18 cellular contexts compared by ENCODE assay signal in the genomic region with DNA sequence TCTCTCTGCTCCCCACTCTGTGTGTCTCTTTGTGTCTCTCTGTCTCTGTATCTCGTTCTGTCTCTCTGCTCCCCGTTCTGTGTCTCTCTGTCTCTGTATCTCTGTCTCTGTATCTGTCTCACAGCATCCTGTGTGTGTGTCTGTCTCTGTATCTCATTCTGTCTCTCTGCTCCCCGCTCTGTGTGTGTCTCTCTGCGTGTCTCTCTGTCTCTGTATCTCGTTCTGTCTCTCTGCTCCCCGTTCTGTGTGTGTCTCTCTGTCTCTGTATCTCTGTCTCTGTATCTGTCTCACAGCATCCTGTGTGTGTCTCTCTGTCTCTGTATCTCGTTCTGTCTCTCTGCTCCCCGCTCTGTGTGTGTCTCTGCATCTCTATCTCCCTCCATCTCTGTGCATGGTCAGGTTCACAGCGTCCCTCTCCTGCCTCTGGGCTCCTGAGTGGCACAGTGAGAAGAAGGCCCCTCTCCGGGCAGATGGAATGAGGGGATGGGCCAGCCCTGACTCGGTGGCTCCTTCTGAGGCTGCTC. TPM values are rescaled to one million over a fixed set of nuclear protein-coding genes. Genes with fewer than 3 reads are reported as not detected.
A peak's percentile ranks its signal among the peaks of the same experiment; 100 is the strongest.
DNase-seq lines count a peak whose midpoint lies in the region; ATAC-seq, FAIRE-seq and TF ChIP-seq lines count a peak whose summit lies in the region.
"Had no signal": no experiment of that assay in that cellular context is flagged by ENCODE, and none has a peak within 500 bp of the region (broad histone marks: within the 10 kb centered on the region; RNA-seq: fewer than 3 reads in every experiment).

No MANE protein-coding gene starts in this region.

- TF ChIP-seq POLR2A in IMR-90 (IDR thresholded peaks at IDR 0.05; ENCODE audit: low read depth, low read length) (no peak), K562 (conservative IDR thresholded peaks at IDR 0.05) (no peak)

- DNase-seq in IMR-90 = no peak
- no peak for DNase-seq in K562 (ENCODE audit: extremely low read depth in 1 of 4, low spot score in 3 of 4)
- DNase-seq in OCI-LY7 (ENCODE audit: low spot score) = no peak
- no peak for DNase-seq in activated CD8-positive, alpha-beta T cell treated with anti-CD3 and anti-CD28 coated beads, Interleukin-2, amount 10 ng/mL, durations not matched to agents 7 days and 5 days
- DNase-seq in HUDEP-2 (lab: John Stamatoyannopoulos, UW; ENCODE audit: unreplicated experiment in 76 of 76) = no peak
- DNase-seq: activated CD4-positive, CD25-positive, alpha-beta regulatory T cell; activated CD8-positive, alpha-beta memory T cell treated with anti-CD3 and anti-CD28 coated beads, Interleukin-2, amount 50 U/mL, for 48 hours; activated naive CD8-positive, alpha-beta T cell treated with anti-CD3 and anti-CD28 coated beads, Interleukin-2, amount 50 U/mL, for 24 hours; MV-4-11; upper lobe of right lung had no signal

- no peaks in the 10 kb centered on the region for H4K20me1 ChIP-seq in IMR-90 (ENCODE audit: insufficient read depth, low read length)
- H4K20me1 ChIP-seq in K562 (replicated peaks; ENCODE audit: control insufficient read depth, insufficient read depth, low read length) = peaks cover 28% of the 10 kb centered on the region
- no peaks in the 10 kb centered on the region for H4K20me1 ChIP-seq in OCI-LY7 (ENCODE audit: insufficient read depth, low read length)

- peak overlapping the region; percentile 96 for H2AK9ac ChIP-seq in IMR-90 (replicated peaks; ENCODE audit: low read depth, low read length, poor library complexity)

- H3K4ac ChIP-seq in IMR-90 (ENCODE audit: low read depth, low read length) = peak overlapping the region; percentile 56

- peak overlapping the region; percentile 13; the same call in 1 of the 2 replicates for H3K4me2 ChIP-seq in IMR-90 (ENCODE audit: low read depth, low read length)
- H3K4me2 ChIP-seq in K562 (ENCODE audit: insufficient read depth, low read length) = no peak overlapping the region
- no peak overlapping the region for H3K4me2 ChIP-seq in OCI-LY7 (ENCODE audit: low read length)

- H3K27ac ChIP-seq in IMR-90 (ENCODE audit: insufficient read depth, low read length) = peak overlapping the region; percentile 75
- H3K27ac ChIP-seq in K562 (ENCODE audit: extremely low read depth, low read depth, low read length) = no peak overlapping the region
- peak overlapping the region; percentile 57 for H3K27ac ChIP-seq in muscle layer of colon (ENCODE audit: low read depth, low read length)
- H3K27ac ChIP-seq in stomach smooth muscle (ENCODE audit: low read length) = peak overlapping the region; percentile 81
- H3K27ac ChIP-seq in OCI-LY7 (ENCODE audit: low read depth, low read length, poor library complexity, severe bottlenecking) = no peak overlapping the region
- H3K27ac ChIP-seq: neutrophil, upper lobe of right lung had no signal

- H3K23ac ChIP-seq in IMR-90 (ENCODE audit: low read depth, low read length) = peak overlapping the region; percentile 62; the same call in 1 of the 2 replicates

- WGBS in IMR-90 (ENCODE audit: extremely low coverage in 2 of 2, insufficient read length in 1 of 2), 2 experiments = 0% methylated on average over 1 of the region's 11 CpGs; no CpG with 5 or more reads in 1 of the 2 experiments
- 25% methylated on average over 10 of the region's 11 CpGs for WGBS in K562 (ENCODE audit: insufficient coverage, low coverage, missing lambda C conversion rate)

- CTCF ChIA-PET in IMR-90 (lab: Yijun Ruan, JAX) (no interaction called here), K562 (lab: Yijun Ruan, JAX; ENCODE audit: low intra/inter-chr PET ratio) (no interaction called here), OCI-LY7 (lab: Charles Lee; ENCODE audit: unreplicated experiment) (no interaction called here)
- CTCF ChIA-PET in activated CD8-positive, alpha-beta T cell treated with anti-CD3 and anti-CD28 coated beads, Interleukin-2, amount 10 ng/mL, durations not matched to agents 7 days and 5 days (lab: Charles Lee) = no interaction called here

- H3K14ac ChIP-seq in IMR-90 (replicated peaks; ENCODE audit: low read depth, low read length) = peak overlapping the region; percentile 94

- dilution Hi-C loops in IMR-90 (cut with HindIII; ENCODE audit: low sequenced_read_pairs, unreplicated experiment) = no loop called here

- no peaks in the 10 kb centered on the region for H3K36me3 ChIP-seq in IMR-90 (ENCODE audit: control insufficient read depth, insufficient read depth, low read length)
- H3K36me3 ChIP-seq in K562 (ENCODE audit: control insufficient read depth, insufficient read depth, low read length) = no peaks in the 10 kb centered on the region
- no peaks in the 10 kb centered on the region for H3K36me3 ChIP-seq in muscle layer of colon (ENCODE audit: insufficient read depth, low read length)
- no peaks in the 10 kb centered on the region for H3K36me3 ChIP-seq in stomach smooth muscle (ENCODE audit: control insufficient read depth in 2 of 2, insufficient read depth in 2 of 2, low read length in 2 of 2)
- no peaks in the 10 kb centered on the region for H3K36me3 ChIP-seq in OCI-LY7 (ENCODE audit: insufficient read depth, low read length)
- H3K36me3 ChIP-seq: neutrophil, upper lobe of right lung had no signal

- H3K9ac ChIP-seq in IMR-90 (ENCODE audit: low read depth, low read length) = peak overlapping the region; percentile 65
- peak overlapping the region in 1 of 2 experiments; percentile 64; a peak in 1 of 4 replicates for H3K9ac ChIP-seq in K562 (ENCODE audit: insufficient read depth in 1 of 2, low read depth in 2 of 2, low read length in 2 of 2)
- peak overlapping the region; percentile 23 for H3K9ac ChIP-seq in muscle layer of colon (ENCODE audit: low read length)
- H3K9ac ChIP-seq in stomach smooth muscle (ENCODE audit: low read length in 2 of 2) = peak overlapping the region; percentile 69 to 84

- H2BK20ac ChIP-seq in IMR-90 (ENCODE audit: low read depth, low read length) = peak overlapping the region; percentile 79; the same call in 1 of the 2 replicates

- H3K9me3 Mint-ChIP-seq in activated CD8-positive, alpha-beta T cell treated with anti-CD3 and anti-CD28 coated beads, Interleukin-2, amount 10 ng/mL, durations not matched to agents 7 days and 5 days (ENCODE audit: insufficient read depth) = no peaks in the 10 kb centered on the region
- H3K9me3 Mint-ChIP-seq: activated naive CD8-positive, alpha-beta T cell treated with anti-CD3 and anti-CD28 coated beads, Interleukin-2, amount 50 U/mL, for 24 hours; CD8-positive, alpha-beta T cell had no signal

- H3K9me3 ChIP-seq in IMR-90 (ENCODE audit: control insufficient read depth, insufficient read depth, low read length) (no peaks in the 10 kb centered on the region), K562 (replicated peaks; ENCODE audit: control insufficient read depth, insufficient read depth, low read depth, low read length) (no peaks in the 10 kb centered on the region), muscle layer of colon (ENCODE audit: low read length) (no peaks in the 10 kb centered on the region), stomach smooth muscle (ENCODE audit: control insufficient read depth in 2 of 2, low read length in 2 of 2) (no peaks in the 10 kb centered on the region), OCI-LY7 (ENCODE audit: low read length) (no peaks in the 10 kb centered on the region)
- H3K9me3 ChIP-seq: neutrophil, upper lobe of right lung had no signal

- H3K4me1 Mint-ChIP-seq in activated CD8-positive, alpha-beta T cell treated with anti-CD3 and anti-CD28 coated beads, Interleukin-2, amount 10 ng/mL, durations not matched to agents 7 days and 5 days (ENCODE audit: low read depth) = no peaks in the 10 kb centered on the region
- H3K4me1 Mint-ChIP-seq: activated naive CD8-positive, alpha-beta T cell treated with anti-CD3 and anti-CD28 coated beads, Interleukin-2, amount 50 U/mL, for 24 hours had no signal

- TF ChIP-seq CTCF in IMR-90 (conservative IDR thresholded peaks at IDR 0.05; ENCODE audit: low read depth, low read length) = no peak
- TF ChIP-seq CTCF in K562 (IDR thresholded peaks at IDR 0.05 in 2 of 3, conservative IDR thresholded peaks at IDR 0.05 in 1 of 3; ENCODE audit: insufficient read depth in 2 of 3, low read depth in 1 of 3, low read length in 3 of 3) = no peak
- TF ChIP-seq CTCF in OCI-LY7 (conservative IDR thresholded peaks at IDR 0.05; ENCODE audit: low read length) = no peak

- in situ Hi-C loops in IMR-90 (cut with MboI; ENCODE audit: low sequenced_read_pairs) = no loop called here
- in situ Hi-C loops in K562 (cut with MboI) = no loop called here

- H3K27ac Mint-ChIP-seq in activated CD8-positive, alpha-beta T cell treated with anti-CD3 and anti-CD28 coated beads, Interleukin-2, amount 10 ng/mL, durations not matched to agents 7 days and 5 days = no peak overlapping the region
- H3K27ac Mint-ChIP-seq: activated naive CD8-positive, alpha-beta T cell treated with anti-CD3 and anti-CD28 coated beads, Interleukin-2, amount 50 U/mL, for 24 hours; CD8-positive, alpha-beta T cell had no signal

- no peak overlapping the region for H3K56ac ChIP-seq in IMR-90 (ENCODE audit: extremely low read depth, insufficient read depth, low read length)

- no peaks in the 10 kb centered on the region for H3K36me3 Mint-ChIP-seq in activated CD8-positive, alpha-beta T cell treated with anti-CD3 and anti-CD28 coated beads, Interleukin-2, amount 10 ng/mL, durations not matched to agents 7 days and 5 days (ENCODE audit: low read depth)
- H3K36me3 Mint-ChIP-seq: CD8-positive, alpha-beta T cell had no signal

- POLR2A ChIA-PET in IMR-90 (lab: Charles Lee; ENCODE audit: unreplicated experiment) (no interaction called here), K562 (lab: Yijun Ruan, JAX) (interaction anchor here (1.4 kb wide), 1 partner anchor 8 kb away, joined by 3 read pairs; no protein-coding TSS in a partner anchor), OCI-LY7 (lab: Charles Lee) (no interaction called here)
- POLR2A ChIA-PET in activated CD8-positive, alpha-beta T cell treated with anti-CD3 and anti-CD28 coated beads, Interleukin-2, amount 10 ng/mL, durations not matched to agents 7 days and 5 days (lab: Charles Lee) = no interaction called here

- H3K79me1 ChIP-seq in IMR-90 (ENCODE audit: low read depth in 1 of 2, low read length in 2 of 2) = no peaks in the 10 kb centered on the region

- H3K9me2 ChIP-seq in OCI-LY7 (ENCODE audit: insufficient read depth, low read length) = no peaks in the 10 kb centered on the region

- H2AK5ac ChIP-seq in IMR-90 (ENCODE audit: low read depth, low read length) = peak overlapping the region; percentile 94

- intact Hi-C loops in IMR-90 (cut with micrococcal nuclease) (loop anchor here (1.0 kb wide), 1 partner anchor 9 kb away; no protein-coding TSS in a partner anchor), K562 (cut with micrococcal nuclease) (no loop called here), OCI-LY7 (cut with micrococcal nuclease; ENCODE audit: unreplicated experiment) (no loop called here)

- ATAC-seq in IMR-90 (ENCODE audit: low read depth) (no peak), K562 (no peak; the same call in 2 of the 3 replicates)
- ATAC-seq in activated CD8-positive, alpha-beta T cell treated with anti-CD3 and anti-CD28 coated beads, Interleukin-2, amount 10 ng/mL, durations not matched to agents 7 days and 5 days = no peak
- ATAC-seq: activated naive CD8-positive, alpha-beta T cell treated with anti-CD3 and anti-CD28 coated beads, Interleukin-2, amount 50 U/mL, for 24 hours; CD8-positive, alpha-beta T cell had no signal

- no peak overlapping the region for H3K4me3 ChIP-seq in IMR-90 (ENCODE audit: insufficient read depth, low read depth, low read length)
- no peak overlapping the region for H3K4me3 ChIP-seq in K562
- no peak overlapping the region for H3K4me3 ChIP-seq in muscle layer of colon (ENCODE audit: low read depth in 1 of 2, low read length in 2 of 2)
- no peak overlapping the region for H3K4me3 ChIP-seq in stomach smooth muscle (ENCODE audit: low read length in 2 of 2)
- no peak overlapping the region for H3K4me3 ChIP-seq in OCI-LY7 (ENCODE audit: low read depth, low read length, poor library complexity, severe bottlenecking)
- H3K4me3 ChIP-seq: upper lobe of right lung had no signal

- no peak overlapping the region for H3K4me3 Mint-ChIP-seq in activated CD8-positive, alpha-beta T cell treated with anti-CD3 and anti-CD28 coated beads, Interleukin-2, amount 10 ng/mL, durations not matched to agents 7 days and 5 days
- H3K4me3 Mint-ChIP-seq: activated naive CD8-positive, alpha-beta T cell treated with anti-CD3 and anti-CD28 coated beads, Interleukin-2, amount 50 U/mL, for 24 hours; CD8-positive, alpha-beta T cell had no signal

- H3K79me2 ChIP-seq in K562 (ENCODE audit: control insufficient read depth, insufficient read depth, low read length) (no peaks in the 10 kb centered on the region), OCI-LY7 (ENCODE audit: insufficient read depth, low read depth, low read length) (no peaks in the 10 kb centered on the region)

- peak overlapping the region; percentile 44 for H2BK5ac ChIP-seq in IMR-90 (ENCODE audit: low read depth, low read length, poor library complexity, severe bottlenecking)

- peak overlapping the region; percentile 81 for H3K18ac ChIP-seq in IMR-90 (ENCODE audit: low read depth, low read length)

- H3K9me1 ChIP-seq in IMR-90 (ENCODE audit: insufficient read depth, low read length) (0 out of 2 replicates have a peak, but pooled peaks cover 3% of the 10 kb centered on the region), K562 (ENCODE audit: control insufficient read depth, insufficient read depth, low read length) (no peaks in the 10 kb centered on the region)

- H3K27me3 Mint-ChIP-seq in activated CD8-positive, alpha-beta T cell treated with anti-CD3 and anti-CD28 coated beads, Interleukin-2, amount 10 ng/mL, durations not matched to agents 7 days and 5 days (ENCODE audit: low read depth) = no peaks in the 10 kb centered on the region

- peak overlapping the region; percentile 80 for H4K91ac ChIP-seq in IMR-90 (ENCODE audit: insufficient read depth, low read depth, low read length)

- peaks cover 24% of the 10 kb centered on the region for H3K4me1 ChIP-seq in IMR-90 (ENCODE audit: control insufficient read depth, insufficient read depth, low read length)
- H3K4me1 ChIP-seq in K562 (replicated peaks in 1 of 2; ENCODE audit: control insufficient read depth in 2 of 2, insufficient read depth in 2 of 2, low read length in 2 of 2) = peaks cover 17 to 33% of the 10 kb centered on the region in 2 experiments; a peak in 4 of 5 replicates
- H3K4me1 ChIP-seq in muscle layer of colon (ENCODE audit: insufficient read depth, low read length) = peaks cover 40% of the 10 kb centered on the region
- peaks cover 54% of the 10 kb centered on the region for H3K4me1 ChIP-seq in stomach smooth muscle (ENCODE audit: control insufficient read depth, insufficient read depth, low read length)
- no peaks in the 10 kb centered on the region for H3K4me1 ChIP-seq in OCI-LY7 (ENCODE audit: insufficient read depth, low read length, poor library complexity, severe bottlenecking)

- no peaks in the 10 kb centered on the region; the same call in 1 of the 2 replicates for H3K27me3 ChIP-seq in IMR-90 (ENCODE audit: control insufficient read depth, insufficient read depth, low read length)
- H3K27me3 ChIP-seq in K562 (ENCODE audit: control insufficient read depth in 2 of 2, insufficient read depth in 2 of 2, low read length in 2 of 2) = peaks cover 19 to 52% of the 10 kb centered on the region in 2 experiments
- no peaks in the 10 kb centered on the region for H3K27me3 ChIP-seq in muscle layer of colon (ENCODE audit: control insufficient read depth in 1 of 2, insufficient read depth in 2 of 2, low read length in 2 of 2)
- no peaks in the 10 kb centered on the region for H3K27me3 ChIP-seq in stomach smooth muscle (ENCODE audit: control insufficient read depth in 1 of 2, insufficient read depth in 2 of 2, low read length in 2 of 2)
- H3K27me3 ChIP-seq: upper lobe of right lung had no signal

- H2BK15ac ChIP-seq in IMR-90 (ENCODE audit: low read depth, low read length) = peak overlapping the region; percentile 77; the same call in 2 of the 3 replicates

- peak overlapping the region; percentile 82 for H2BK120ac ChIP-seq in IMR-90 (ENCODE audit: low read depth, low read length)

- H4K8ac ChIP-seq in IMR-90 (ENCODE audit: low read depth in 2 of 2, low read length in 2 of 2) = peak overlapping the region; percentile 88 to 92

- no peak for TF ChIP-seq EP300 in K562 (IDR thresholded peaks at IDR 0.05; ENCODE audit: low read length)

- peak overlapping the region; percentile 94 for H2AFZ ChIP-seq in IMR-90 (replicated peaks; ENCODE audit: low read length, poor library complexity)
- peak overlapping the region; percentile 19; the same call in 1 of the 2 replicates for H2AFZ ChIP-seq in K562 (ENCODE audit: low read depth, low read length)
- H2AFZ ChIP-seq in OCI-LY7 (ENCODE audit: low read length) = no peak overlapping the region

- FAIRE-seq in K562 (lab: Jason Lieb, UNC) = peak; percentile 37
- FAIRE-seq: colon, GM12892 had no signal

- BruUV-seq in IMR-90 (replicated peaks; lab: Mats Ljungman, UMichigan) (no TSS peak), K562 (replicated peaks; lab: Mats Ljungman, UMichigan) (no TSS peak), OCI-LY7 (replicated peaks; lab: Mats Ljungman, UMichigan) (no TSS peak)

- TF ChIP-seq RAD21 in IMR-90 (IDR thresholded peaks at IDR 0.05; ENCODE audit: low read length) = no peak
- no peak for TF ChIP-seq RAD21 in K562 (CRISPR knock-in tag; conservative IDR thresholded peaks at IDR 0.05 in 1 of 2, IDR thresholded peaks at IDR 0.05 in 1 of 2)

- peak overlapping the region; percentile 94 for H4K5ac ChIP-seq in IMR-90 (ENCODE audit: low read depth, low read length)

RNA-seq across cellular contexts. Expression of gene CIBAR2, which starts 38.9 kb away (rescaled TPM):
- total RNA-seq in IMR-90 (2012; rRNA removed) (0.18 TPM in 1 of 2 replicates, not detected in the other), K562 (2014; rRNA removed) (not detected in 2 replicates), K562 (2014; rRNA removed; fragmentation: Illumina TruSeq; extraction: Trizol) (not detected in 2 replicates), K562 (2015; rRNA removed; fragmentation: Illumina TruSeq; extraction: Trizol) (not detected in 2 replicates), K562 (2021) (not detected in 2 replicates), OCI-LY7 (2022) (not detected in 2 replicates)
- polyA plus RNA-seq in IMR-90 (2012; rRNA removed) (0.16 and 0.24 TPM in 2 replicates), K562 (2011; rRNA removed) (not detected in 2 replicates), K562 (2014; fragmentation: Illumina TruSeq; extraction: Trizol) (not detected in 2 replicates), K562 (2014; fragmentation: Nextera tagmentation; extraction: Ambion mirVana) (not detected), K562 (2014; rRNA removed) (not detected in 2 replicates)
- polyA plus RNA-seq in IMR-90 (2012; cell fraction: cytosol; rRNA removed) = not detected in 2 replicates
- 2.0 and 3.7 TPM in 2 replicates for polyA plus RNA-seq in IMR-90 (2012; cell fraction: nucleus; rRNA removed; ENCODE audit: low replicate concordance)
- not detected in 2 replicates for total RNA-seq in K562 (2011; cell fraction: chromatin; rRNA removed; ENCODE audit: low replicate concordance)
- total RNA-seq in K562 (2011; cell fraction: nucleolus; rRNA removed) = not detected in 2 replicates
- total RNA-seq in K562 (2011; cell fraction: nucleoplasm; rRNA removed) = not detected in 2 replicates
- not detected in 2 replicates for polyA plus RNA-seq in K562 (2011; cell fraction: cytosol; rRNA removed)
- not detected in 2 replicates for polyA plus RNA-seq in K562 (2011; cell fraction: nucleus; rRNA removed)
- polyA plus RNA-seq in K562 (2012) = not detected in 2 replicates
- polyA minus RNA-seq in K562 (2011; rRNA and poly(A)+ RNA removed) = not detected in 2 replicates
- not detected in 2 replicates for polyA minus RNA-seq in K562 (2011; cell fraction: cytosol; rRNA and poly(A)+ RNA removed)
- not detected in 2 replicates for polyA minus RNA-seq in K562 (2011; cell fraction: nucleus; rRNA and poly(A)+ RNA removed)
- 0.50 TPM in 1 of 2 replicates, not detected in the other for total RNA-seq in OCI-LY7 (2014; rRNA removed; shearing (Covaris generic))
- not detected for total RNA-seq in activated CD8-positive, alpha-beta T cell treated with anti-CD3 and anti-CD28 coated beads, Interleukin-2, amount 10 ng/mL, durations not matched to agents 7 days and 5 days
- total RNA-seq: CD8-positive, alpha-beta T cell; lung microvascular endothelial cell; upper lobe of right lung had no signal
- polyA plus RNA-seq: esophagus had no signal

Comparison
In these comparisons a context has a peak if more than half of its experiments do, and no peak if none do; other contexts are left out.
1. H3K27ac ChIP-seq: peak in IMR-90 (single experiment), muscle layer of colon (single experiment) and stomach smooth muscle (single experiment); none in K562 (single experiment) and OCI-LY7 (single experiment).